In the genomic region with DNA sequence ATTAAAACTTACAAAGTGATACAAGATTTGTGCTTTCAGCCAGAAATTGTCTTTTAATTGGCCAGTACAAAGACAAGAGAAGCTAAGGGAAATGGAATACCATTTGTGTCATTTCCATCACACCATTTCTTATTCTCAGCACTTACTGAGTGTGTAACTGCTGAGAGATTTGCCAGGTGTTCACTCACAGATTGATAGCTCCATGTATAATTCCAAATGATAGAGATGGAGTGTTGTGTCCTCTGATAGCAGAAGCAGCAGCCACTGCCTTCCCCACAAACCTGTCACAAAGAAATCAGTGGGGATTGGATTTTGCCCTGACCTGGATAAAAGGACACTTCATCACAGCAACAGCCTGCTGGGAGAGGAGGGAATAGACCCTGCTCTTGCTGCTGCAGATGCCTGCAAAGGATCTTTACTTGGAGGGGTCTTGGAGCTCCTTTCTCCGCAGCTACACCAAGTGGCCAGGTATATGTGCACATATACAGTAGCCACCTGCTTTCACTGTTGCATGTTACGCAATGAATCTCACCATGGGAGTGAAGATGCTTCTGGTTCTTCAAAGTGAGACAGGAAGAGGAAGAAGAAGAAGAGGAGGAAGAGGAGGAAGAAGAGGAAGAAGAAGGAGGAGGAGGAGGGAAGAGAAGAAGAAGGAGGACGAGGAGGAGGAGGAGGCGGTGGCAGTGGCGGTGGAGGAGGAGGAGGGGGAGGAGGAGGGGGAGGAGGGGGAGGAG, we compare ENCODE assay signal across 28 cellular contexts.
"Had no signal": no experiment of that assay in that cellular context is flagged by ENCODE, and none has a peak within 500 bp of the region (broad histone marks: within the 10 kb centered on the region; RNA-seq: fewer than 3 reads in every experiment).

No MANE protein-coding gene starts in this region.

- H3K27me3 ChIP-seq: foreskin keratinocyte, hepatocyte, neural progenitor cell, ovary, tibial nerve, upper lobe of left lung had no signal

- H3K36me3 ChIP-seq: gastroesophageal sphincter, heart left ventricle, neural progenitor cell, ovary, thoracic aorta, tibial nerve, upper lobe of left lung had no signal

- H3K27ac ChIP-seq: gastroesophageal sphincter, heart left ventricle, hepatocyte, neural progenitor cell, ovary, psoas muscle, skin epidermis, thoracic aorta, tibial nerve, upper lobe of left lung had no signal

- H3K4me3 ChIP-seq: gastroesophageal sphincter, heart left ventricle, hepatocyte, lung, mucosa of descending colon, neural progenitor cell, ovary, psoas muscle, skin epidermis, thoracic aorta, tibial nerve, upper lobe of left lung had no signal

- DNase-seq: effector CD8-positive, alpha-beta T cell; endodermal cell; heart left ventricle; kidney; mucosa of descending colon; naive B cell; nucleus accumbens; ovary; posterior cingulate gyrus; psoas muscle; right cardiac atrium; stimulated activated CD4-positive, alpha-beta T cell treated with anti-CD3 and anti-CD28 coated beads, Interleukin-15, amount 100 ng/mL, for 24 hours; stimulated activated CD4-positive, alpha-beta T cell treated with anti-CD3 and anti-CD28 coated beads, Interleukin-2, amount 100 ng/mL, for 48 hours; stimulated activated naive B cell treated with anti-CD40 and anti-IgM and Interleukin-4, amounts not matched to agents 10 μg/mL and 1 μg/mL and 100 μg/mL, for 72 hours; upper lobe of left lung had no signal

- FAIRE-seq: colon, kidney, urothelium cell line had no signal

- ATAC-seq: esophagus mucosa; gastroesophageal sphincter; heart left ventricle; left lobe of liver; mucosa of descending colon; natural killer cell treated with Interleukin-12 subunit alpha and Interleukin-12 subunit beta and Interleukin-15 and Interleukin-18, amount 100 ng/mL, for 72 hours; psoas muscle; right cardiac atrium; stimulated activated naive B cell treated with anti-CD40 and anti-IgM and Interleukin-4, amounts not matched to agents 10 μg/mL and 1 μg/mL and 100 μg/mL, for 72 hours had no signal

- H3K79me2 ChIP-seq: hepatocyte had no signal

- H3K4me1 ChIP-seq: gastroesophageal sphincter, neural progenitor cell, psoas muscle, tibial nerve, upper lobe of left lung had no signal

- H2AFZ ChIP-seq: hepatocyte, neural progenitor cell had no signal

- H3K9me3 ChIP-seq: gastroesophageal sphincter, heart left ventricle, mucosa of descending colon, ovary, psoas muscle, thoracic aorta, tibial nerve, upper lobe of left lung had no signal

- H3K4me2 ChIP-seq: hepatocyte, neural progenitor cell had no signal

- H3K9ac ChIP-seq: neural progenitor cell had no signal
